In the genomic region with DNA sequence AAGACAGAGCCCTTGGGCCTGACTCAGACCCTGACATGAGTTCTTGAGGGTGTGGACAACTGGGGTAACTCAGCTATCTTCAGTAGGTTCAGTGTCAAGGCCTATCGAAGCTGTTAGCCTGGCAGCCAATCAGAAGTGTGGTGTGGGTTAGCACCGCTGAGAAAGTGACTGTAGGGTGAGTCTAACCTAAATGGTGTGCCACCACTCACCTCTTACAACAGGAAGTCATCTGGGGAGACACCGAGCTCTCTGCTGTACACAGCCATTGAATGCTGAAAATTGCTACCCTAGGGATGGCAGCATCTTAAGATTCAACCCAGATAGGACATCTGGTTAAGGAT, we compare ENCODE assay signal across 12 cellular contexts. TPM values are rescaled to one million over a fixed set of nuclear protein-coding genes. Genes with fewer than 3 reads are reported as not detected.
A peak's percentile ranks its signal among the peaks of the same experiment; 100 is the strongest.
DNase-seq lines count a peak whose midpoint lies in the region; ATAC-seq and TF ChIP-seq lines count a peak whose summit lies in the region.
"Had no signal": no experiment of that assay in that cellular context is flagged by ENCODE, and none has a peak within 500 bp of the region (broad histone marks: within the 10 kb centered on the region; RNA-seq: fewer than 3 reads in every experiment).

No MANE protein-coding gene starts in this region.

- TF ChIP-seq POLR2A in adrenal gland (IDR thresholded peaks at IDR 0.05) = no peak

- no peaks in the 10 kb centered on the region for H3K9me3 Mint-ChIP-seq in activated T-cell treated with anti-CD3 and anti-CD28 coated beads, Interleukin-2, amount 50 U/mL, for 72 hours
- no peaks in the 10 kb centered on the region for H3K9me3 Mint-ChIP-seq in naive B cell
- H3K9me3 Mint-ChIP-seq: mesothelial cell of epicardium had no signal

- no peaks in the 10 kb centered on the region for H3K9me3 ChIP-seq in adrenal gland (replicated peaks in 1 of 3)
- H3K9me3 ChIP-seq: MG63 had no signal

- H3K4me3 ChIP-seq in adrenal gland = no peak overlapping the region
- H3K4me3 ChIP-seq: MG63 had no signal

- H3K4me1 ChIP-seq in adrenal gland (replicated peaks in 1 of 2) = peaks cover 21 to 34% of the 10 kb centered on the region in 2 donors

- no peak for TF ChIP-seq CTCF in adrenal gland (IDR thresholded peaks at IDR 0.05)

- H3K27ac Mint-ChIP-seq in activated T-cell treated with anti-CD3 and anti-CD28 coated beads, Interleukin-2, amount 50 U/mL, for 72 hours = peak overlapping the region; percentile 92
- H3K27ac Mint-ChIP-seq in naive B cell = peak overlapping the region in 3 of 6 donors; percentile 6 to 70 (median 57)
- H3K27ac Mint-ChIP-seq: mesothelial cell of epicardium had no signal

- H3K27me3 Mint-ChIP-seq in activated T-cell treated with anti-CD3 and anti-CD28 coated beads, Interleukin-2, amount 50 U/mL, for 72 hours (ENCODE audit: low read depth) = no peaks in the 10 kb centered on the region
- H3K27me3 Mint-ChIP-seq in naive B cell = no peaks in the 10 kb centered on the region

- 89 to 90% (median 90%) methylated on average over 3 of the region's 3 CpGs; no CpG with 5 or more reads in 1 of the 4 donors for WGBS in adrenal gland, 4 donors

- H3K36me3 Mint-ChIP-seq in activated T-cell treated with anti-CD3 and anti-CD28 coated beads, Interleukin-2, amount 50 U/mL, for 72 hours (ENCODE audit: insufficient read depth in 2 of 2) = peaks cover 2% of the 10 kb centered on the region in 2 donors
- no peaks in the 10 kb centered on the region for H3K36me3 Mint-ChIP-seq in naive B cell
- H3K36me3 Mint-ChIP-seq: mesothelial cell of epicardium had no signal

- intact Hi-C loops in adrenal gland (cut with DNase I) = no loop called here

- peak overlapping the region; percentile 94 to 95 for H3K4me3 Mint-ChIP-seq in activated T-cell treated with anti-CD3 and anti-CD28 coated beads, Interleukin-2, amount 50 U/mL, for 72 hours
- no peak overlapping the region for H3K4me3 Mint-ChIP-seq in naive B cell
- H3K4me3 Mint-ChIP-seq: mesothelial cell of epicardium had no signal

- H3K4me1 Mint-ChIP-seq in activated T-cell treated with anti-CD3 and anti-CD28 coated beads, Interleukin-2, amount 50 U/mL, for 72 hours (ENCODE audit: low read depth) = peaks cover 60% of the 10 kb centered on the region
- H3K4me1 Mint-ChIP-seq in naive B cell = peaks cover 21 to 33% (median 27%) of the 10 kb centered on the region in 3 donors

- no peaks in the 10 kb centered on the region for H3K36me3 ChIP-seq in adrenal gland (replicated peaks in 1 of 2)
- H3K36me3 ChIP-seq: MG63 had no signal

- H3K27ac ChIP-seq in adrenal gland = no peak overlapping the region

- H3K27me3 ChIP-seq in adrenal gland = no peaks in the 10 kb centered on the region
- H3K27me3 ChIP-seq: MG63 had no signal

- ATAC-seq in activated T-cell treated with anti-CD3 and anti-CD28 coated beads, Interleukin-2, amount 50 U/mL, for 72 hours (replicated peaks in 1 of 2) = peak; percentile 86
- ATAC-seq in naive B cell (ENCODE audit: low read depth in 2 of 2) = peak; percentile 24 to 32
- ATAC-seq in GM19452 (IDR thresholded peaks at IDR 0.05; ENCODE audit: unreplicated experiment) = no peak
- no peak for ATAC-seq in GM19395 (IDR thresholded peaks at IDR 0.05; ENCODE audit: unreplicated experiment)
- no peak for ATAC-seq in GM19328 (IDR thresholded peaks at IDR 0.05; ENCODE audit: unreplicated experiment)

- peak; percentile 29 to 53 (median 40) for DNase-seq in activated CD4-positive, CD25-positive, alpha-beta regulatory T cell (lab: John Stamatoyannopoulos, UW)
- DNase-seq in activated T-cell treated with anti-CD3 and anti-CD28 coated beads, Interleukin-2, amount 50 U/mL, for 72 hours = peak; percentile 81 to 86
- DNase-seq in naive B cell = no peak
- peak; percentile 50 to 83 (median 72) for DNase-seq in stimulated activated naive CD4-positive, alpha-beta T cell (lab: John Stamatoyannopoulos, UW)
- no peak for DNase-seq in adrenal gland
- DNase-seq: H7, hippocampal formation, MG63 had no signal

RNA-seq across cellular contexts. Expression of a gene that starts 44.6 kb away (rescaled TPM):
- total RNA-seq in activated T-cell treated with anti-CD3 and anti-CD28 coated beads, Interleukin-2, amount 50 U/mL, for 72 hours = 100 to 1,000 TPM; 227 to 240 TPM
- polyA plus RNA-seq in naive B cell (ENCODE audit: low read depth in 6 of 6) (100 to 1,000 TPM; 116 to 166 (median 146) TPM), adrenal gland (10 to 100 TPM in 2 of 3 donors, 1 to 10 TPM in 1; 9.3 to 25.2 (median 10.4) TPM)
- total RNA-seq in adrenal gland = 10 to 100 TPM; 22.8 to 57.9 (median 38.7) TPM

Comparison
In these comparisons a context has a peak if more than half of its experiments do, and no peak if none do; other contexts are left out.
1. DNase-seq: peak in activated CD4-positive, CD25-positive, alpha-beta regulatory T cell (4 of 4), activated T-cell treated with anti-CD3 and anti-CD28 coated beads, Interleukin-2, amount 50 U/mL, for 72 hours (2 of 2) and stimulated activated naive CD4-positive, alpha-beta T cell (6 of 6); none in naive B cell (single experiment) and adrenal gland (0 of 7).
2. ATAC-seq: peak in activated T-cell treated with anti-CD3 and anti-CD28 coated beads, Interleukin-2, amount 50 U/mL, for 72 hours (2 of 2) and naive B cell (2 of 2); none in GM19452 (single experiment), GM19395 (single experiment) and GM19328 (single experiment).
3. H3K4me3 Mint-ChIP-seq: peak in activated T-cell treated with anti-CD3 and anti-CD28 coated beads, Interleukin-2, amount 50 U/mL, for 72 hours (2 of 2); none in naive B cell (0 of 8).